Comparison of ENCODE assay signal across 8 cellular contexts in the genomic region with DNA sequence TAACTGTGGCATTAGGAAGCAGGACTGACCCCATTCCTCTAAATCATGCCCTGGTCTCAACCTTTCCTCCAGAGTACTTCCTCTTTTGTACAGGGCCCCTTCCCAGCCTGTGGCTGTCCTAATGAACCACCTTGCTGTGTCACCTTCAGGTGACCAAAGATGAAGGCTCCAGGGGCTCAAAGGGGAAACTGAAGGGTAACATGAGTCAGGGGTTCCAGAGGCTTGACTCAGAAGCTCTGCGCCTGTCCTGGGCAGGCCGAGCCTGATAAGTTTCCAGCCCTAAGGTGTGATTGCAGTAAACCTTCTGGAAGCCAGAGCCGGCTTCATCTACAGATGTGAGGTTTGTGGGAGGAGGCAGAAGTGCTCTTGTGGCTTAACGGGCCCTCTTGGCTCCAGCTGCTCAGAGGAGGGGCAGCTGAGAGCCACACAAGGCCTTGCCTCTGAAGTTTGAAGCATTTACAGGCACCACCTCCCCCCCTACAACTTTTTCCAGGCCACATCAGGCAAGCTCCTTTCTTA.
DNase-seq lines count a peak whose midpoint lies in the region; ATAC-seq lines count a peak whose summit lies in the region.

No MANE protein-coding gene starts in this region.

- POLR2A ChIA-PET in CD4-positive, alpha-beta memory T cell (lab: Charles Lee; ENCODE audit: partially characterized antibody) = interaction anchor here (0.7 to 1.8 kb wide), 3 partner anchors 13 to 162 kb away, joined by 3 to 7 read pairs (median 3); partner anchors contain the start of gene SOCS1
- POLR2A ChIA-PET in activated CD4-positive, alpha-beta memory T cell treated with anti-CD3 and anti-CD28 coated beads for 36 hours (lab: Charles Lee) = interaction anchor here (0.8 to 4.4 kb wide), 21 partner anchors 11 to 164 kb away, joined by 3 to 60 read pairs (median 9); partner anchors contain the start of gene SOCS1

- intact Hi-C loops in CD4-positive, alpha-beta memory T cell (cut with micrococcal nuclease) = no loop called here
- intact Hi-C loops in activated CD4-positive, alpha-beta memory T cell treated with anti-CD3 and anti-CD28 coated beads for 36 hours (cut with micrococcal nuclease) = loop anchor here (1.0 to 10.0 kb wide), 11 partner anchors 11 to 261 kb away; partner anchors contain the start of gene CIITA
- intact Hi-C loops in posterior vena cava (cut with DNase I) = no loop called here

- peak; percentile 55 for ATAC-seq in GM19467 (IDR thresholded peaks at IDR 0.05; ENCODE audit: unreplicated experiment)

- peak overlapping the region in 6 of 8 donors; percentile 6 to 60 (median 52) for H3K4me3 Mint-ChIP-seq in CD4-positive, alpha-beta memory T cell
- H3K4me3 Mint-ChIP-seq in activated CD4-positive, alpha-beta memory T cell treated with anti-CD3 and anti-CD28 coated beads for 36 hours = peak overlapping the region; percentile 49
- H3K4me3 Mint-ChIP-seq in stimulated activated naive CD8-positive, alpha-beta T cell treated with anti-CD3 and anti-CD28 coated beads, Interleukin-15, Interleukin-2, amounts not matched to agents 100 ng/mL and 50 ng/mL, for 24 hours = peak overlapping the region; percentile 78

- peaks cover 51% of the 10 kb centered on the region for H3K4me1 ChIP-seq in CD4-positive, alpha-beta memory T cell (ENCODE audit: insufficient read depth, low read length)

- no peaks in the 10 kb centered on the region for H3K27me3 ChIP-seq in CD4-positive, alpha-beta memory T cell (ENCODE audit: insufficient read depth, low read length)

- no peaks in the 10 kb centered on the region for H3K9me3 Mint-ChIP-seq in CD4-positive, alpha-beta memory T cell
- H3K9me3 Mint-ChIP-seq in activated CD4-positive, alpha-beta memory T cell treated with anti-CD3 and anti-CD28 coated beads for 36 hours = no peaks in the 10 kb centered on the region
- no peaks in the 10 kb centered on the region for H3K9me3 Mint-ChIP-seq in stimulated activated naive CD8-positive, alpha-beta T cell treated with anti-CD3 and anti-CD28 coated beads, Interleukin-15, Interleukin-2, amounts not matched to agents 100 ng/mL and 50 ng/mL, for 24 hours

- no peaks in the 10 kb centered on the region for H3K9me3 ChIP-seq in CD4-positive, alpha-beta memory T cell (ENCODE audit: control insufficient read depth in 1 of 2, low read length in 2 of 2)

- H3K36me3 Mint-ChIP-seq in CD4-positive, alpha-beta memory T cell = peaks cover 13 to 15% of the 10 kb centered on the region in 2 donors
- peaks cover 11% of the 10 kb centered on the region for H3K36me3 Mint-ChIP-seq in activated CD4-positive, alpha-beta memory T cell treated with anti-CD3 and anti-CD28 coated beads for 36 hours
- H3K36me3 Mint-ChIP-seq in stimulated activated naive CD8-positive, alpha-beta T cell treated with anti-CD3 and anti-CD28 coated beads, Interleukin-15, Interleukin-2, amounts not matched to agents 100 ng/mL and 50 ng/mL, for 24 hours (ENCODE audit: low read depth) = peaks cover 20% of the 10 kb centered on the region

- H3K27me3 Mint-ChIP-seq in CD4-positive, alpha-beta memory T cell = no peaks in the 10 kb centered on the region
- H3K27me3 Mint-ChIP-seq in activated CD4-positive, alpha-beta memory T cell treated with anti-CD3 and anti-CD28 coated beads for 36 hours = no peaks in the 10 kb centered on the region
- H3K27me3 Mint-ChIP-seq in stimulated activated naive CD8-positive, alpha-beta T cell treated with anti-CD3 and anti-CD28 coated beads, Interleukin-15, Interleukin-2, amounts not matched to agents 100 ng/mL and 50 ng/mL, for 24 hours = no peaks in the 10 kb centered on the region

- no peaks in the 10 kb centered on the region for H3K36me3 ChIP-seq in CD4-positive, alpha-beta memory T cell (ENCODE audit: insufficient read depth, low read length)

- CTCF ChIA-PET in CD4-positive, alpha-beta memory T cell (lab: Charles Lee; ENCODE audit: partially characterized antibody) = interaction anchor here (1.3 kb wide), 1 partner anchor 161 kb away, joined by 4 read pairs; no protein-coding TSS in a partner anchor
- CTCF ChIA-PET in activated CD4-positive, alpha-beta memory T cell treated with anti-CD3 and anti-CD28 coated beads for 36 hours (lab: Charles Lee) = interaction anchor here (0.8 to 5.0 kb wide), 15 partner anchors 11 to 262 kb away, joined by 3 to 23 read pairs (median 5); partner anchors contain the start of gene SOCS1

- H3K4me1 Mint-ChIP-seq in CD4-positive, alpha-beta memory T cell = peaks cover 27 to 47% (median 39%) of the 10 kb centered on the region in 4 donors
- H3K4me1 Mint-ChIP-seq in activated CD4-positive, alpha-beta memory T cell treated with anti-CD3 and anti-CD28 coated beads for 36 hours (ENCODE audit: low read depth) = peaks cover 83% of the 10 kb centered on the region
- H3K4me1 Mint-ChIP-seq in stimulated activated naive CD8-positive, alpha-beta T cell treated with anti-CD3 and anti-CD28 coated beads, Interleukin-15, Interleukin-2, amounts not matched to agents 100 ng/mL and 50 ng/mL, for 24 hours (ENCODE audit: low read depth) = peaks cover 93% of the 10 kb centered on the region

- H3K27ac ChIP-seq in CD4-positive, alpha-beta memory T cell (ENCODE audit: low read depth, low read length) = peak overlapping the region; percentile 37

- peak overlapping the region; percentile 49 to 91 (median 86) for H3K27ac Mint-ChIP-seq in CD4-positive, alpha-beta memory T cell
- peak overlapping the region; percentile 98 for H3K27ac Mint-ChIP-seq in activated CD4-positive, alpha-beta memory T cell treated with anti-CD3 and anti-CD28 coated beads for 36 hours
- H3K27ac Mint-ChIP-seq in stimulated activated naive CD8-positive, alpha-beta T cell treated with anti-CD3 and anti-CD28 coated beads, Interleukin-15, Interleukin-2, amounts not matched to agents 100 ng/mL and 50 ng/mL, for 24 hours = peak overlapping the region; percentile 100

- peak in 1 of 5 donors; percentile 46 for DNase-seq in CD4-positive, alpha-beta memory T cell
- peak in 67 of 76 experiments; percentile 10 to 84 (median 49) for DNase-seq in HUDEP-2 (lab: John Stamatoyannopoulos, UW; ENCODE audit: unreplicated experiment in 76 of 76)
- DNase-seq in activated CD4-positive, alpha-beta memory T cell treated with anti-CD3 and anti-CD28 coated beads for 36 hours = peak; percentile 87
- DNase-seq in iris pigment epithelial cell (ENCODE audit: low read depth) = peak; percentile 62
- no peak for DNase-seq in COLO829 (ENCODE audit: low spot score)
- no peak for DNase-seq in posterior vena cava (ENCODE audit: low spot score)

- peak overlapping the region in 1 of 2 donors; percentile 1 for H3K4me3 ChIP-seq in CD4-positive, alpha-beta memory T cell (ENCODE audit: low read length in 2 of 2)

Comparison
In these comparisons a context has a peak if more than half of its experiments do, and no peak if none do; other contexts are left out.
1. DNase-seq: peak in HUDEP-2 (67 of 76), activated CD4-positive, alpha-beta memory T cell treated with anti-CD3 and anti-CD28 coated beads for 36 hours (single experiment) and iris pigment epithelial cell (single experiment); none in COLO829 (single experiment) and posterior vena cava (single experiment).
2. Peak in every context shown above with its lines, with median percentiles within 50 percentile points of each other: H3K27ac Mint-ChIP-seq and H3K4me3 Mint-ChIP-seq.